In the genomic region with DNA sequence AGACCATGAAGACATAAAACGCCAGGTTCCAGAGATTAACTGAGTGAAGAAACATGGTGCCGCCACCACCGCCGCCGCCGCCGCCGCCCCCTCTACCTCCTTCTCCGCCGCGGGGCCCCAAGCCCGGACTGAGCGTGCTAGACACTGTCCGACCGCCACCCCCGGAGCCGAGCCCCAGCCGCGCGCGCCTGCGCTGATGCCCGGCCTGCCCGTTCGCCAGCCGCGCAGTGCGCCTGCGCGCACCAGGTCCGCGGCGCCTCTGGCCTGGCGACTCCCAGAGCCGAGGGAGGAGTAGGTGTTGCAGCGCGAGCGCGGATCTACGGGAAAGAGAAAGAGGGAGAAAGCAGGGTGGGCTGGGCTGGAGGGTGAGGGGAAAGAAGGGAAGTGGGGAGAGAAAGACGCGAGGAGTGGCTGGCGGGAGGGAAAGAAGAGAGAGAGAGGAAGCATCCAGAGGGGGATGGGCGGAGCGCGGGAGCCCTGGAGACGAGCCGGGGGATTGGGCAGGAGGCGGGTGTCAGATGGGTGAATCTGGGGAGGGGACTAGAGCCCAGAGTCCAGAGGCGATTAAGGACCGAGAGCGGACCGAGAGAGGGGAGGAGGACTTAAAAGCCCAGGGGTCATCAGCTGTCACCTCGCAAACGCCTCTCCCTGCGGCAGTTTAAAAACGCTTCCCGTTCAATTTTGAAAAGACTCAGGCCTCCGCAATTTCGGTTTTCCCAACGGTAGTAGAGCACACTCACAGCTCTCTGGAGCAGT, we compare ENCODE assay signal across 8 cellular contexts. TPM values are rescaled to one million over a fixed set of nuclear protein-coding genes. Genes with fewer than 3 reads are reported as not detected.
DNase-seq lines count a peak whose midpoint lies in the region; ATAC-seq and TF ChIP-seq lines count a peak whose summit lies in the region.

Gene PGAP1 (minus strand): TSS at position 146 of the 756 bp plus-strand sequence. CDS start 91 bp downstream, at position 55.

- no peaks in the 10 kb centered on the region for H3K9me3 ChIP-seq in AG04450 (ENCODE audit: control insufficient read depth, insufficient read depth, low read length)
- no peaks in the 10 kb centered on the region for H3K9me3 ChIP-seq in spleen

- ATAC-seq in GM18907 (IDR thresholded peaks at IDR 0.05; ENCODE audit: unreplicated experiment) (peak; percentile 87), HG03139 (IDR thresholded peaks at IDR 0.05; ENCODE audit: unreplicated experiment) (peak; percentile 92)

- TF ChIP-seq CTCF in AG04450 (IDR thresholded peaks at IDR 0.05; ENCODE audit: low read depth, low read length) (no peak), WI38 (IDR thresholded peaks at IDR 0.05; ENCODE audit: low read depth, low read length) (no peak), cardiac fibroblast (IDR thresholded peaks at IDR 0.05; ENCODE audit: low read depth, low read length) (no peak), spleen (IDR thresholded peaks at IDR 0.05 in 8 of 11, conservative IDR thresholded peaks at IDR 0.05 in 3 of 11) (no peak)

- POLR2A ChIA-PET in AG04450 (lab: Yijun Ruan, JAX), result interaction anchor here (1.0 to 3.1 kb wide), 2 partner anchors 33 to 127 kb away, joined by 3 to 14 read pairs; partner anchors contain the start of gene GTF3C3

- H3K27ac ChIP-seq in AG04450 (ENCODE audit: low read depth, low read length) (peak within 1 kb of the TSS; percentile 76), spleen (peak within 1 kb of the TSS; percentile 75 to 92 (median 84))

- H3K4me1 ChIP-seq in spleen, result peaks cover 0 to 28% (median 24%) of the 10 kb centered on the region in 6 donors

- intact Hi-C loops in spleen (cut with DNase I; ENCODE audit: low total_unique reads), result no loop called here

- peak; percentile 63 for DNase-seq in AG04450 (ENCODE audit: low read depth, low spot score)
- DNase-seq in NCI-H2196 treated with DMSO at 0.1 percent for 48 hours (lab: John Stamatoyannopoulos, UW; ENCODE audit: unreplicated experiment), result peak; percentile 95
- DNase-seq in cardiac fibroblast (ENCODE audit: low read depth in 2 of 2), result peak; percentile 87 to 95
- DNase-seq in inferior parietal cortex (ENCODE audit: extremely low spot score), result peak; percentile 78
- DNase-seq in spleen, result peak; percentile 95

- H3K4me3 ChIP-seq in AG04450 (ENCODE audit: low read depth, low read length) (peak within 1 kb of the TSS; percentile 72), WI38 (ENCODE audit: low read depth, low read length) (peak within 1 kb of the TSS; percentile 93), cardiac fibroblast (replicated peaks in 1 of 2; ENCODE audit: low read depth in 2 of 2, low read length in 2 of 2) (peak within 1 kb of the TSS; percentile 94 to 98), spleen (peak within 1 kb of the TSS; percentile 73 to 93 (median 79))

- no peaks in the 10 kb centered on the region for H3K36me3 ChIP-seq in spleen

- H3K27me3 ChIP-seq in AG04450 (ENCODE audit: control insufficient read depth, insufficient read depth, low read length) (no peaks in the 10 kb centered on the region), spleen (replicated peaks in 1 of 7) (peaks cover 0 to 8% (median 0%) of the 10 kb centered on the region in 7 donors)

- CTCF ChIA-PET in AG04450 (lab: Charles Lee), result interaction anchor here (0.7 to 1.6 kb wide), 5 partner anchors 74 to 726 kb away, joined by 3 to 7 read pairs (median 5); no protein-coding TSS in a partner anchor

- WGBS in spleen, 5 donors, result 0 to 1% (median 0%) methylated on average over 52 to 61 of the region's 61 CpGs

- TF ChIP-seq POLR2A in spleen (IDR thresholded peaks at IDR 0.05), result peak in 2 of 3 donors; percentile 36 to 59

RNA-seq across cellular contexts. Expression of gene PGAP1, which starts in this region (rescaled TPM):
- polyA plus RNA-seq in AG04450 (2011; rRNA removed) (4.7 and 6.4 TPM in 2 replicates), spleen (under 1 TPM; 0.38 to 0.80 (median 0.52) TPM)
- 4.5 and 9.3 TPM in 2 replicates for polyA minus RNA-seq in AG04450 (2011; rRNA and poly(A)+ RNA removed)
- total RNA-seq in spleen, result 10 to 100 TPM in 1 of 7 donors, 1 to 10 TPM in 6; 3.9 to 10.1 (median 5.9) TPM

Comparison
In these comparisons a context has a peak if more than half of its experiments do, and no peak if none do; other contexts are left out.
1. Peak in every context shown above with its lines: DNase-seq, ATAC-seq, H3K4me3 ChIP-seq and H3K27ac ChIP-seq.